ENCODE assay signal across 8 cellular contexts in the genomic region with DNA sequence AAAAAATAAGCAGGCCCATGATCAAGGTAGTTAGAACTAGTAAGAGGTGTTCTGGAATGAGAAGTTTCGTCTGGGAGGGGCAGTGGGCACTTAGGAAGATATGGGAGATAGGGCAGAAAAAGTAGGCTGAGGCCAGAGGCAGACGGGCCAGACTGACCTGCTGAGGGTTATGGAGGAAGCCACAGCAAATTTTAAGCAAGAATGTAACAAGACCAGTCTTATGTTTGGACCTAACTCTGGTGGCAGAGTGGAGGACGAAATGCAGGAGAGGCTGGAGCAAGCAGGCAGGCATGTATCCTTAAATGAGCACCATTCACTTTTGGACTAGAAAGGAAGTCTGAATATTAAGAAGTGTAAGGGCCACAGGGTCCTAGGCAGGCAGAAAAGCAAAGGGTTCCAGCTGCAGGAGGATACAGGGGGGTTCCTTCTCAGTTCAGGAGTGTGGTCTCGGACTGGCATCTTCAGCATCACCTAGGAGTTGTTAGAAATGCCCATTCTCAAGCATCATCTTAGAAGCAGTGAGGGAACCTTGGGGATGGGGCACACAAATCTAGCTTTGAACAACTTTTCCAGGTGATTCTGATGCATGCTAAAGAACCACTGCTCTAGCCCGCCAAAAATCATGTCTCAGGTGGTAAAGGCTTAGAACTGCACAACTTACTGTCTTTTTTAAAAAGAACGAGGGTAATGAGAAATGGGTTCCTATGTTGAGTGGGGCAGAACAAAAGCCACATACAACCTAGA. TPM values are rescaled to one million over a fixed set of nuclear protein-coding genes. Genes with fewer than 3 reads are reported as not detected.
A peak's percentile ranks its signal among the peaks of the same experiment; 100 is the strongest.
DNase-seq lines count a peak whose midpoint lies in the region; ATAC-seq and TF ChIP-seq lines count a peak whose summit lies in the region.

No MANE protein-coding gene starts in this region.

- no peaks in the 10 kb centered on the region for H3K9me3 ChIP-seq in CD8-positive, alpha-beta T cell (ENCODE audit: low read length)
- H3K9me3 ChIP-seq in Panc1 (ENCODE audit: control insufficient read depth, insufficient read depth, low read depth, low read length) = no peaks in the 10 kb centered on the region

- no peak overlapping the region for H3K27ac ChIP-seq in CD8-positive, alpha-beta T cell (ENCODE audit: low read depth, low read length)
- peak overlapping the region; percentile 99 for H3K27ac ChIP-seq in Panc1 (ENCODE audit: low read length)
- H3K27ac ChIP-seq in epithelial cell of prostate = peak overlapping the region; percentile 90

- no peak for DNase-seq in CD8-positive, alpha-beta T cell
- DNase-seq in Panc1 (ENCODE audit: low read depth, low spot score) (no peak), epithelial cell of prostate (ENCODE audit: low read depth, low spot score) (no peak), osteocyte (ENCODE audit: extremely low spot score, unreplicated experiment) (no peak), RKO (ENCODE audit: low spot score) (no peak), inferior parietal cortex (ENCODE audit: extremely low spot score) (no peak), OCI-M1 (lab: John Stamatoyannopoulos, UW) (no peak)

- H3K36me3 Mint-ChIP-seq in CD8-positive, alpha-beta T cell = peaks cover 7% of the 10 kb centered on the region
- peaks cover 4% of the 10 kb centered on the region for H3K36me3 Mint-ChIP-seq in osteocyte (ENCODE audit: unreplicated experiment)

- H3K27ac Mint-ChIP-seq in CD8-positive, alpha-beta T cell = no peak overlapping the region
- peak overlapping the region; percentile 98 for H3K27ac Mint-ChIP-seq in osteocyte (ENCODE audit: unreplicated experiment)

- TF ChIP-seq CTCF in CD8-positive, alpha-beta T cell (IDR thresholded peaks at IDR 0.05) = no peak
- TF ChIP-seq CTCF in Panc1 (IDR thresholded peaks at IDR 0.05) (no peak), osteocyte (IDR thresholded peaks at IDR 0.05) (no peak)

- no TSS peak for BruUV-seq in Panc1 (replicated peaks; lab: Mats Ljungman, UMichigan)

- H3K4me3 Mint-ChIP-seq in CD8-positive, alpha-beta T cell = peak overlapping the region; percentile 64
- peak overlapping the region; percentile 88 for H3K4me3 Mint-ChIP-seq in osteocyte (ENCODE audit: unreplicated experiment)

- H3K36me3 ChIP-seq in CD8-positive, alpha-beta T cell (ENCODE audit: insufficient read depth, low read length) = no peaks in the 10 kb centered on the region
- H3K36me3 ChIP-seq in Panc1 (ENCODE audit: control insufficient read depth, insufficient read depth, low read length) = peaks cover 2% of the 10 kb centered on the region

- H3K4me1 ChIP-seq in CD8-positive, alpha-beta T cell (ENCODE audit: insufficient read depth, low read length) = peaks cover 24% of the 10 kb centered on the region
- peaks cover 49% of the 10 kb centered on the region for H3K4me1 ChIP-seq in Panc1 (ENCODE audit: control insufficient read depth, insufficient read depth, low read length)

- POLR2A ChIA-PET in CD8-positive, alpha-beta T cell (lab: Charles Lee) = no interaction called here
- POLR2A ChIA-PET in Panc1 (lab: Charles Lee) = no interaction called here

- no peaks in the 10 kb centered on the region for H3K27me3 ChIP-seq in CD8-positive, alpha-beta T cell (ENCODE audit: insufficient read depth, low read length)
- H3K27me3 ChIP-seq in Panc1 (ENCODE audit: control insufficient read depth, insufficient read depth, low read length) = no peaks in the 10 kb centered on the region

- ATAC-seq in CD8-positive, alpha-beta T cell = no peak
- no peak for ATAC-seq in Panc1
- no peak for ATAC-seq in GM19452 (IDR thresholded peaks at IDR 0.05; ENCODE audit: unreplicated experiment)

- no peaks in the 10 kb centered on the region for H3K27me3 Mint-ChIP-seq in CD8-positive, alpha-beta T cell (ENCODE audit: low read depth)
- no peaks in the 10 kb centered on the region for H3K27me3 Mint-ChIP-seq in osteocyte (ENCODE audit: unreplicated experiment)

- intact Hi-C loops in CD8-positive, alpha-beta T cell (cut with DNase I, micrococcal nuclease) = loop anchor here (5.0 to 10.0 kb wide), 2 partner anchors 567 to 939 kb away; a partner anchor contains a TSS
- intact Hi-C loops in Panc1 (cut with micrococcal nuclease; ENCODE audit: unreplicated experiment) = loop anchor here (2.0 kb wide), 1 partner anchor 31 kb away; no protein-coding TSS in a partner anchor

- H3K9me3 Mint-ChIP-seq in CD8-positive, alpha-beta T cell = no peaks in the 10 kb centered on the region
- no peaks in the 10 kb centered on the region for H3K9me3 Mint-ChIP-seq in osteocyte (ENCODE audit: unreplicated experiment)

- H3K4me3 ChIP-seq in CD8-positive, alpha-beta T cell (ENCODE audit: low read depth, low read length) = no peak overlapping the region
- peak overlapping the region; percentile 88 to 95 for H3K4me3 ChIP-seq in Panc1 (ENCODE audit: low read depth in 2 of 2, low read length in 2 of 2)

- peaks cover 24% of the 10 kb centered on the region for H3K4me1 Mint-ChIP-seq in CD8-positive, alpha-beta T cell (ENCODE audit: low read depth)
- H3K4me1 Mint-ChIP-seq in osteocyte (ENCODE audit: unreplicated experiment) = peaks cover 61% of the 10 kb centered on the region

- CTCF ChIA-PET in CD8-positive, alpha-beta T cell (lab: Charles Lee) = no interaction called here
- CTCF ChIA-PET in Panc1 (lab: Charles Lee) = no interaction called here

- in situ Hi-C loops in Panc1 (cut with HindIII; ENCODE audit: low pct_unique_long_range_greater_than_20kb, low sequenced_read_pairs) = no loop called here

RNA-seq across cellular contexts. Expression of a gene that starts 1.7 kb away (rescaled TPM):
- 10 to 100 TPM; 40.5 to 42.9 TPM for total RNA-seq in CD8-positive, alpha-beta T cell
- total RNA-seq in Panc1 (2021; ENCODE audit: unreplicated experiment) (412 TPM), osteocyte (676 and 684 TPM in 2 replicates)
- 381 TPM for polyA plus RNA-seq in Panc1 (2012; ENCODE audit: insufficient read length)

RNA-seq across cellular contexts. Expression of a gene that starts 37.0 kb away (rescaled TPM):
- total RNA-seq in CD8-positive, alpha-beta T cell = under 1 TPM; 0.14 to 0.31 TPM
- total RNA-seq in Panc1 (2021; ENCODE audit: unreplicated experiment) (6.9 TPM), osteocyte (12.6 and 13.8 TPM in 2 replicates)
- polyA plus RNA-seq in Panc1 (2012; ENCODE audit: insufficient read length) = 5.2 TPM
